In the genomic region with DNA sequence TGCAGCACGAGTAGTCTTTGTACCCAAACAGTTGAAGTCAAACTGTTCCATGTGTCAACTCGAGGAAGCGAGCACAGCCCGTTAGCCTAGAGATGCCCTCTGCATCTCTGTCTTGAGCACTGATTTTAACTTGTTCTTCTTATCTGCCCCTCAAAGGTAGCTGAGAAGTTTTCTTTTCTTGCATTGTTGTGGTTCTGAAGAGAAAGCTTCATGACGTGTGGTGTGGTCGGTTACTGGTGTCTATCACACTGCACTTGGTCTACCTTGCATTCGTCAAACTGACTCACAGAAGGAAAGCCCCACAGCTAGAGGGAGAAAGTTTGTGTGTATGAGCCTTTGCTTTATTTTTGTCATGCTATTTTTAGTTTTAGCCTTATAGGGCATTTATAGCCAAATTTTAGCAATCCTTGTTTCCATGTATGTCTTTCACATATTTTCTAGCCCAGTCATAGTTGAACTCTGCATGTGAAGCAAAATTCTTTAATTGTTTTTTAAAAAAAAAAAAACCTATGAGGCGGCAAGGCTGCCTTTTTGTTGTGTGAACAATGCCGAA, we compare ENCODE assay signal across 8 cellular contexts.
DNase-seq lines count a peak whose midpoint lies in the region; ATAC-seq and TF ChIP-seq lines count a peak whose summit lies in the region.

No MANE protein-coding gene starts in this region.

- H3K4me3 ChIP-seq in BJ (ENCODE audit: low read depth, low read length) = no peak overlapping the region

- POLR2A ChIA-PET in BJ (lab: Charles Lee) = interaction anchor here (0.5 kb wide), 1 partner anchor 67 kb away, joined by 3 read pairs; no protein-coding TSS in a partner anchor

- ATAC-seq in left ventricle myocardium superior = no peak

- H3K27me3 ChIP-seq in BJ (ENCODE audit: control insufficient read depth, insufficient read depth, low read length) = no peaks in the 10 kb centered on the region

- intact Hi-C loops in left ventricle myocardium superior (cut with micrococcal nuclease) = no loop called here

- TF ChIP-seq CTCF in BJ (IDR thresholded peaks at IDR 0.05; ENCODE audit: insufficient read depth, low read depth, low read length) (peak; percentile 46), GM20000 (IDR thresholded peaks at IDR 0.05; ENCODE audit: extremely low read depth, missing control alignments) (no peak)

- no peaks in the 10 kb centered on the region for H3K36me3 ChIP-seq in BJ (ENCODE audit: control insufficient read depth, insufficient read depth, low read length)

- CTCF ChIA-PET in BJ (lab: Yijun Ruan, JAX) = interaction anchor here (0.6 to 1.5 kb wide), 5 partner anchors 11 to 708 kb away, joined by 3 to 4 read pairs (median 4); no protein-coding TSS in a partner anchor

- DNase-seq in BJ (ENCODE audit: low read depth) = peak; percentile 83
- DNase-seq in GM20000 (ENCODE audit: low spot score) = peak; percentile 44
- DNase-seq in HPDE6-E6E7 (ENCODE audit: extremely low spot score) = peak; percentile 63
- DNase-seq in central memory CD4-positive, alpha-beta T cell = peak; percentile 26
- peak; percentile 51 for DNase-seq in stimulated activated CD4-positive, alpha-beta T cell treated with anti-CD3 and anti-CD28 coated beads, Interleukin-1b, Interleukin-23, amount 100 ng/mL, for 48 hours
- no peak for DNase-seq in D341Med (ENCODE audit: low spot score)
- DNase-seq in effector CD8-positive, alpha-beta T cell (lab: John Stamatoyannopoulos, UW) = no peak
- no peak for DNase-seq in left ventricle myocardium superior

Comparison
In these comparisons a context has a peak if more than half of its experiments do, and no peak if none do; other contexts are left out.
1. DNase-seq: peak in BJ (single experiment), GM20000 (single experiment), HPDE6-E6E7 (single experiment), central memory CD4-positive, alpha-beta T cell (single experiment) and stimulated activated CD4-positive, alpha-beta T cell treated with anti-CD3 and anti-CD28 coated beads, Interleukin-1b, Interleukin-23, amount 100 ng/mL, for 48 hours (single experiment); none in D341Med (single experiment), effector CD8-positive, alpha-beta T cell (single experiment) and left ventricle myocardium superior (single experiment).